8 cellular contexts compared by ENCODE assay signal in the genomic region with DNA sequence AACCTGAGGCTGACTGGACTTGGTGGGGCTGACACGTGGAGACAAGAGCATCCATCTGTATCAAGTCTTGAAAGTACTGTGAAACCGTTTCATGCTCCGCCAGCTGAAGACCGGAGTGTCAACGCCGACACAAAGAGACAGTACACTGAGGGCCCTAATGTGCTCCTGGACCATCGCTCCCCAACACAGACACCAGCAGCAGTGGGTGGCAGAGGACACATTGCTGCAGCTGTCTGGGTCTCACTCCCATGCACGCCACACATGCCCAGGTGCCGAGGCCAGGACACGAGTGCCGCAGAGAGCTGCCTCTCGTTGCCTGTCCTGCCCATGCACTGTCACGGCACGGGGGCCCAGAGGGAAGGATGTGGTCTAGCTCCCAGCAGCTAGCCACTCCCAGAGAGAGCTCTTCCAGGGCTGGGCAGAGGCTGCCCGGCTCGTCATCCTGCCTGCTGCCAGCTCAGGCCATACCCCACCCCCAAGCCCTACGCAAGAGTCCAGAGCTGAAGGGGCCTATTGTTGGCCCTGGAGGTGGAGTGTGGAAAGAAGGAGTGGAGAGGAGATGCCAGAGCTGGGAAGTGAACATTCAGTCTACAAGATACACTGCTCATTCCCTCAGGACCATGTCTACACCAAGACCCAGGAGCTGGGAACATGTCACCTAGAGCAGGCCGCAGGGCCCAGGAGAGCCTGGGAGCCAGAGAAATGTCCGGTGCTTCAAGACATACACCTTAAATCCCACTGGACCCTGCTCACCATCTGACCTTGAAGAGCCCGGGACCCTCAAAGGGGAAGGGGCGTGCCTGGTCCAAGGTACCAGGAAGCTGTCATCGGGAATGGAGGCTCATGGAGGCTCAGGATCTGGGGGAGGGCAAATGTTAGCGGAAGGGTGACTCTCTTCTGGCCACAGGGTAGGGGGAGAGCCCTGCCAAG. TPM values are rescaled to one million over a fixed set of nuclear protein-coding genes. Genes with fewer than 3 reads are reported as not detected.
A peak's percentile ranks its signal among the peaks of the same experiment; 100 is the strongest.
DNase-seq lines count a peak whose midpoint lies in the region; ATAC-seq and TF ChIP-seq lines count a peak whose summit lies in the region.

No MANE protein-coding gene starts in this region.

- no peak overlapping the region for H3K4me2 ChIP-seq in fibroblast of lung (ENCODE audit: extremely low read depth, insufficient read depth, low read length)

- no peaks in the 10 kb centered on the region for H3K27me3 ChIP-seq in fibroblast of lung (ENCODE audit: control insufficient read depth, insufficient read depth, low read length)

- H3K27ac ChIP-seq in fibroblast of lung (ENCODE audit: insufficient read depth, low read length): no peak overlapping the region

- H2AFZ ChIP-seq in fibroblast of lung (ENCODE audit: low read length): no peak overlapping the region

- no peaks in the 10 kb centered on the region for H3K36me3 ChIP-seq in fibroblast of lung (ENCODE audit: control insufficient read depth, insufficient read depth, low read length)

- TF ChIP-seq POLR2A in GM19193 (IDR thresholded peaks at IDR 0.05; ENCODE audit: extremely low read depth, insufficient read depth, insufficient read length): peak; percentile 61

- no peaks in the 10 kb centered on the region for H3K9me3 ChIP-seq in fibroblast of lung (ENCODE audit: control insufficient read depth, insufficient read depth, low read depth, low read length)

- ATAC-seq in HG03175 (IDR thresholded peaks at IDR 0.05; ENCODE audit: unreplicated experiment): peak; percentile 46
- peak; percentile 29 to 56 for ATAC-seq in activated CD4-positive, CD25-positive, alpha-beta regulatory T cell treated with anti-CD3 and anti-CD28 coated beads, Interleukin-2, amount 50 U/mL, for 24 hours
- no peak for ATAC-seq in HG02970 (IDR thresholded peaks at IDR 0.05; ENCODE audit: low FRiP score, unreplicated experiment)
- ATAC-seq in HG02884 (IDR thresholded peaks at IDR 0.05; ENCODE audit: unreplicated experiment): no peak

- TF ChIP-seq CTCF in fibroblast of lung (conservative IDR thresholded peaks at IDR 0.05 in 1 of 2, IDR thresholded peaks at IDR 0.05 in 1 of 2; ENCODE audit: low read depth in 1 of 2, low read length in 2 of 2): no peak

- no peaks in the 10 kb centered on the region for H4K20me1 ChIP-seq in fibroblast of lung (ENCODE audit: control insufficient read depth, extremely low read depth, insufficient read depth, low read length)

- no peak overlapping the region for H3K4me3 ChIP-seq in fibroblast of lung (replicated peaks in 1 of 4; ENCODE audit: control extremely low read depth in 1 of 4, insufficient read depth in 1 of 4, low read depth in 3 of 4, low read length in 4 of 4)

- peaks cover 2% of the 10 kb centered on the region for H3K79me2 ChIP-seq in fibroblast of lung (ENCODE audit: control insufficient read depth, insufficient read depth, low read length)

- H3K4me1 ChIP-seq in fibroblast of lung (ENCODE audit: control insufficient read depth, extremely low read depth, insufficient read depth, low read length): peaks cover 16% of the 10 kb centered on the region

- peak; percentile 56 to 81 for DNase-seq in fibroblast of lung (ENCODE audit: low read depth in 2 of 2)
- DNase-seq in pons (ENCODE audit: low spot score): peak; percentile 96
- DNase-seq in COR-L47 (lab: John Stamatoyannopoulos, UW): no peak

- H3K9ac ChIP-seq in fibroblast of lung (ENCODE audit: insufficient read depth, low read length): no peak overlapping the region

RNA-seq across cellular contexts. Expression of a gene that starts 7.7 kb away (rescaled TPM):
- 6.9 and 10.7 TPM in 2 replicates for total RNA-seq in fibroblast of lung
- 2.5 and 3.6 TPM in 2 replicates for polyA plus RNA-seq in fibroblast of lung
- 8.7 and 14.0 TPM in 2 replicates for polyA plus RNA-seq in fibroblast of lung (2012)
- 9.1 and 33.3 TPM in 2 replicates for polyA minus RNA-seq in fibroblast of lung (ENCODE audit: low replicate concordance)

Comparison
In these comparisons a context has a peak if more than half of its experiments do, and no peak if none do; other contexts are left out.
1. ATAC-seq: peak in HG03175 (single experiment) and activated CD4-positive, CD25-positive, alpha-beta regulatory T cell treated with anti-CD3 and anti-CD28 coated beads, Interleukin-2, amount 50 U/mL, for 24 hours (2 of 2); none in HG02970 (single experiment) and HG02884 (single experiment).